In the genomic region with DNA sequence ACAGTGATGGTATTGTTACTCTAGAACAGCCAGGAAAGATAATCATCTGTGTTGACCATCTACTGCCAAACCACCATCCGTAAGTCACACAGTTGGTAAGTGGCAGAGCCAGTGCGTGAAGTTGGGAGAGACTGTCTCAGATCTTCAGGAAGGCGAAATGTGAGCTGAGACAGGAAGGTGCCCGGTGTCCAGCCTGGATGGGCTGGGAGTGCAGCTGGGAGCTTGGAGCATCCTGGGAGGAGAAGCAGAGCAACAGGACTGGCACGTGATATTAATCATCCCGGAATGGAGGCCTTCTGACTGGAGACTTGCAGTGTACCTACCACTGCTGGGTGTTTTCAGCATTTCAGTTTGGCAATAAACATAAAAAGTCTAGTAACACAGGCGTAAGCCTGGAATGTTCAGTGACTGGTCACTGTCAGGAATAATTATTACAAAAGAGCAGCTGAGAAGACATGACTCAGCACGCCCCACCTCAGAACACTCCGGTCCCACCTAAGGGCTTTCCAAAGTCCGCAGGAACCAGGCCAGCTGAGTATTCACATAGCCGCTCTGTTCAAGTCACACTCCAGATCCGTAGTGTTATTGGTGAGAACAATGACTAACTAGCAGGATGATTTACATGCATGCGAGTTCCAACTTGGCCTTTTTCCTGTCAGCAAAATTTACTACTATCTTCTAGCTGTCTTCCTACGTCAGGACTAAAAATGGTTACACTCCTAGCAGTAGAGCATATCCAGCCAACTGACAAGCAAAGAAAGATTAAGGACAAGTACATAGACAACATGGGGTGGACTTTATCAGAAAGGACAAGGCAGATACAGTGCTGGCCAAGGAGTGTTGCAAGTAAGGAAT, we compare ENCODE assay signal across 1 cellular context.
A peak's percentile ranks its signal among the peaks of the same experiment; 100 is the strongest.
TF ChIP-seq lines count a peak whose summit lies in the region.

No MANE protein-coding gene starts in this region.

TF ChIP-seq in HepG2, 621 proteins besides CTCF, POLR2A, EP300 and RAD21 (continued from another document and continues in another):
- TF ChIP-seq AHDC1 (CRISPR knock-in tag; IDR thresholded peaks at IDR 0.05; ENCODE audit: borderline replicate concordance) (0 out of 2 replicates have a peak, but pooled peaks have one; percentile 28), ZNF746 (CRISPR knock-in tag; IDR thresholded peaks at IDR 0.05) (no peak), XRCC5 (optimal IDR thresholded peaks at IDR 0.05; ENCODE audit: low read length) (peak; percentile 37), ZNF710 (CRISPR knock-in tag; IDR thresholded peaks at IDR 0.05; ENCODE audit: borderline replicate concordance) (no peak), STAG1 (CRISPR knock-in tag; IDR thresholded peaks at IDR 0.05) (no peak), RFX5 (IDR thresholded peaks at IDR 0.05; ENCODE audit: low read depth, low read length) (no peak; the same call in 1 of the 2 replicates), ZNF790 (CRISPR knock-in tag; IDR thresholded peaks at IDR 0.05; ENCODE audit: borderline replicate concordance) (no peak), ZFP37 (CRISPR knock-in tag; IDR thresholded peaks at IDR 0.05; ENCODE audit: borderline replicate concordance) (no peak), SMAD9 (CRISPR knock-in tag; IDR thresholded peaks at IDR 0.05) (no peak), ZMAT5 (CRISPR knock-in tag; IDR thresholded peaks at IDR 0.05; ENCODE audit: borderline replicate concordance, low read depth) (no peak), TOPORS (CRISPR knock-in tag; IDR thresholded peaks at IDR 0.05) (no peak), CHCHD3 (CRISPR knock-in tag; IDR thresholded peaks at IDR 0.05) (no peak), KAT2B (IDR thresholded peaks at IDR 0.05; ENCODE audit: borderline replicate concordance, low read depth, low read length) (no peak), TEAD3 (CRISPR knock-in tag; optimal IDR thresholded peaks at IDR 0.05; ENCODE audit: borderline replicate concordance) (peak; percentile 14), ARID2 (CRISPR knock-in tag; IDR thresholded peaks at IDR 0.05; ENCODE audit: borderline replicate concordance) (0 out of 2 replicates have a peak, but pooled peaks have one; percentile 13), SYNCRIP (IDR thresholded peaks at IDR 0.05; ENCODE audit: insufficient read depth, low read depth, low read length) (no peak), ARID4A (CRISPR knock-in tag; IDR thresholded peaks at IDR 0.05; ENCODE audit: borderline replicate concordance) (peak; percentile 38; the same call in 1 of the 2 replicates), ZNF772 (CRISPR knock-in tag; IDR thresholded peaks at IDR 0.05) (0 out of 2 replicates have a peak, but pooled peaks have one; percentile 25), ASH2L (IDR thresholded peaks at IDR 0.05; ENCODE audit: insufficient read length, low read depth, low read length) (peak; percentile 50), ZSCAN22 (CRISPR knock-in tag; IDR thresholded peaks at IDR 0.05) (no peak), MBD4 (IDR thresholded peaks at IDR 0.05; ENCODE audit: borderline replicate concordance, low read length) (no peak), RBM22 (optimal IDR thresholded peaks at IDR 0.05; ENCODE audit: low read length) (no peak), FOXJ3 (CRISPR knock-in tag; IDR thresholded peaks at IDR 0.05; ENCODE audit: borderline replicate concordance) (no peak; the same call in 1 of the 2 replicates), ZNF562 (CRISPR knock-in tag; IDR thresholded peaks at IDR 0.05; ENCODE audit: borderline replicate concordance) (no peak), ZNF577 (CRISPR knock-in tag; IDR thresholded peaks at IDR 0.05; ENCODE audit: borderline replicate concordance, low read depth) (no peak), STAT5B (CRISPR knock-in tag; IDR thresholded peaks at IDR 0.05) (no peak), ZC3H13 (CRISPR knock-in tag; IDR thresholded peaks at IDR 0.05) (no peak), ZNF101 (CRISPR knock-in tag; IDR thresholded peaks at IDR 0.05; ENCODE audit: borderline replicate concordance, low read depth) (0 out of 2 replicates have a peak, but pooled peaks have one; percentile 14)
- TF ChIP-seq, protein P1, sequence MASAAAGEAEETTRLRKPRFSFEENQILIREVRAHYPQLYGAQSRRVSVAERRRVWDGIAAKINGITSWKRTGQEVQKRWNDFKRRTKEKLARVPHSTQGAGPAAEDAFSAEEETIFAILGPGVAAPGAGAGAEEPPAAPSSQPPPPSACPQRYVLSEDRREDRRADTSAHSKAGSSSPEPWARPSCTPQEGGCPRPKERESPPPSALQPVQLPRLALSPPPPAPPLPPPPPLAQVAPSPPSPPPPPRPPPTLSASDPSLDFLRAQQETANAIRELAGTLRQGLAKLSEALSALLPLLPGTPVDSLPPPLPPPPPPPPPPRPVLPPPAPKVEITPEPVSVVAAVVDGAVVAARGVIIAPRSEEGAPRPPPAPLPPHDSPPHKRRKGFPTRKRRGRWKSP (CRISPR knock-in tag; IDR thresholded peaks at IDR 0.05), result no peak
- TF ChIP-seq, protein P2, sequence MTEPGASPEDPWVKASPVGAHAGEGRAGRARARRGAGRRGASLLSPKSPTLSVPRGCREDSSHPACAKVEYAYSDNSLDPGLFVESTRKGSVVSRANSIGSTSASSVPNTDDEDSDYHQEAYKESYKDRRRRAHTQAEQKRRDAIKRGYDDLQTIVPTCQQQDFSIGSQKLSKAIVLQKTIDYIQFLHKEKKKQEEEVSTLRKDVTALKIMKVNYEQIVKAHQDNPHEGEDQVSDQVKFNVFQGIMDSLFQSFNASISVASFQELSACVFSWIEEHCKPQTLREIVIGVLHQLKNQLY (CRISPR knock-in tag; IDR thresholded peaks at IDR 0.05), result 0 out of 2 replicates have a peak, but pooled peaks have one; percentile 9
- TF ChIP-seq, protein P3, sequence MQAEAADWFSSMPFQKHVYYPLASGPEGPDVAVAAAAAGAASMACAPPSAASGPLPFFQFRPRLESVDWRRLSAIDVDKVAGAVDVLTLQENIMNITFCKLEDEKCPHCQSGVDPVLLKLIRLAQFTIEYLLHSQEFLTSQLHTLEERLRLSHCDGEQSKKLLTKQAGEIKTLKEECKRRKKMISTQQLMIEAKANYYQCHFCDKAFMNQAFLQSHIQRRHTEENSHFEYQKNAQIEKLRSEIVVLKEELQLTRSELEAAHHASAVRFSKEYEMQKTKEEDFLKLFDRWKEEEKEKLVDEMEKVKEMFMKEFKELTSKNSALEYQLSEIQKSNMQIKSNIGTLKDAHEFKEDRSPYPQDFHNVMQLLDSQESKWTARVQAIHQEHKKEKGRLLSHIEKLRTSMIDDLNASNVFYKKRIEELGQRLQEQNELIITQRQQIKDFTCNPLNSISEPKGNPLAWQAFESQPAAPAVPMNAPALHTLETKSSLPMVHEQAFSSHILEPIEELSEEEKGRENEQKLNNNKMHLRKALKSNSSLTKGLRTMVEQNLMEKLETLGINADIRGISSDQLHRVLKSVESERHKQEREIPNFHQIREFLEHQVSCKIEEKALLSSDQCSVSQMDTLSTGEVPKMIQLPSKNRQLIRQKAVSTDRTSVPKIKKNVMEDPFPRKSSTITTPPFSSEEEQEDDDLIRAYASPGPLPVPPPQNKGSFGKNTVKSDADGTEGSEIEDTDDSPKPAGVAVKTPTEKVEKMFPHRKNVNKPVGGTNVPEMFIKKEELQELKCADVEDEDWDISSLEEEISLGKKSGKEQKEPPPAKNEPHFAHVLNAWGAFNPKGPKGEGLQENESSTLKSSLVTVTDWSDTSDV (CRISPR knock-in tag; IDR thresholded peaks at IDR 0.05), result no peak
- TF ChIP-seq, protein P4, sequence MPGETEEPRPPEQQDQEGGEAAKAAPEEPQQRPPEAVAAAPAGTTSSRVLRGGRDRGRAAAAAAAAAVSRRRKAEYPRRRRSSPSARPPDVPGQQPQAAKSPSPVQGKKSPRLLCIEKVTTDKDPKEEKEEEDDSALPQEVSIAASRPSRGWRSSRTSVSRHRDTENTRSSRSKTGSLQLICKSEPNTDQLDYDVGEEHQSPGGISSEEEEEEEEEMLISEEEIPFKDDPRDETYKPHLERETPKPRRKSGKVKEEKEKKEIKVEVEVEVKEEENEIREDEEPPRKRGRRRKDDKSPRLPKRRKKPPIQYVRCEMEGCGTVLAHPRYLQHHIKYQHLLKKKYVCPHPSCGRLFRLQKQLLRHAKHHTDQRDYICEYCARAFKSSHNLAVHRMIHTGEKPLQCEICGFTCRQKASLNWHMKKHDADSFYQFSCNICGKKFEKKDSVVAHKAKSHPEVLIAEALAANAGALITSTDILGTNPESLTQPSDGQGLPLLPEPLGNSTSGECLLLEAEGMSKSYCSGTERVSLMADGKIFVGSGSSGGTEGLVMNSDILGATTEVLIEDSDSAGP (CRISPR knock-in tag; IDR thresholded peaks at IDR 0.05; ENCODE audit: borderline replicate concordance), result no peak
- TF ChIP-seq, protein P5, sequence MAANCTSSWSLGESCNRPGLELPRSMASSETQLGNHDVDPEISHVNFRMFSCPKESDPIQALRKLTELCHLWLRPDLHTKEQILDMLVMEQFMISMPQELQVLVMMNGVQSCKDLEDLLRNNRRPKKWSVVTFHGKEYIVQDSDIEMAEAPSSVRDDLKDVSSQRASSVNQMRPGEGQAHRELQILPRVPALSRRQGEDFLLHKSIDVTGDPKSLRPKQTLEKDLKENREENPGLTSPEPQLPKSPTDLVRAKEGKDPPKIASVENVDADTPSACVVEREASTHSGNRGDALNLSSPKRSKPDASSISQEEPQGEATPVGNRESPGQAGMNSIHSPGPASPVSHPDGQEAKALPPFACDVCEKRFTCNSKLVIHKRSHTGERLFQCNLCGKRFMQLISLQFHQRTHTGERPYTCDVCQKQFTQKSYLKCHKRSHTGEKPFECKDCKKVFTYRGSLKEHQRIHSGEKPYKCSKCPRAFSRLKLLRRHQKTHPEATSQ (CRISPR knock-in tag; IDR thresholded peaks at IDR 0.05; ENCODE audit: borderline replicate concordance), result no peak
